ENCODE assay signal across 8 cellular contexts in the genomic region with DNA sequence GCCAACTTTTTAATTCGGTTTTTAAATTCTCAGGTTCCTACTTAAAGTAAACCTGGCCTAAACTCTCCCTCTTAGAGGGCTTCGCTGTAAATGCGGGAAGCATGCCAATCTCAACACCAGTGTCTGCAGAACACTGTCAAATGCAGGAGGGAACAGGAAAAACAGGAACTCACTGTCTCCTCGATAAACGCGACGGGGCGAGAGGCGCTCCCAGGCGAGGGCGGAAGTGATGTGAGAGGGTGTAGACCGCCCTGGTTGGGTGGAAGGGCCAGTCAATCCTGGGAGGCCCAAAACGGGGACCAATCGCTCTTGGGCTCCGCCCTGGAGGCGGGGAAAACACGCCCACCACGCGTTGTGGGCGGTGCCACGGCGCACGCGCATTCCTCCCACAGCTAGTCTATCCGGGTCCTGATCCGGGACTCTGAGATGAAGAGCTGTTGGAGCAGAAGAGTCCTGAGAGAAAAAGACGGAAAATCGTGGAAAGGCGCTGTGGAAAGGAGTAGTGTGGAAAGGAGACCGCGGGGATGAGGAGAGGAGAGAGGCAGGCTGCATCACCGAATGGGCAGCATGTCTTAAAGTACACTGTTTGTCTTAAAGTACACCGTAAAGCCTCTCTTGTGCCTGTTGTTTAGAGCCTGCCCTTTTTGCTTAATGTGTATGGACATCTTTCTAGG. TPM values are rescaled to one million over a fixed set of nuclear protein-coding genes. Genes with fewer than 3 reads are reported as not detected.
DNase-seq lines count a peak whose midpoint lies in the region; ATAC-seq and TF ChIP-seq lines count a peak whose summit lies in the region.

No MANE protein-coding gene starts in this region.

- peak overlapping the region; percentile 78 for H3K4me2 ChIP-seq in hepatocyte

- peak overlapping the region; percentile 65 for H3K4me3 ChIP-seq in astrocyte of the spinal cord (ENCODE audit: low read depth, low read length)
- peak overlapping the region; percentile 24 for H3K4me3 ChIP-seq in hepatocyte
- H3K4me3 ChIP-seq in rectal smooth muscle tissue (ENCODE audit: low read length): peak overlapping the region; percentile 86
- peak overlapping the region; percentile 45 to 53 for H3K4me3 ChIP-seq in aorta (ENCODE audit: low read length in 2 of 2)

- 19% methylated on average over 33 of the region's 33 CpGs for WGBS in hepatocyte (ENCODE audit: low lambda C conversion rate, missing lambda C conversion rate)
- 1 to 5% methylated on average over 33 of the region's 33 CpGs for WGBS in aorta, 2 donors

- H3K9me3 ChIP-seq in hepatocyte (ENCODE audit: low read depth) (no peaks in the 10 kb centered on the region), aorta (ENCODE audit: control insufficient read depth, low read length) (no peaks in the 10 kb centered on the region)

- H3K79me2 ChIP-seq in hepatocyte: no peaks in the 10 kb centered on the region

- H3K9ac ChIP-seq in rectal smooth muscle tissue (ENCODE audit: low read length): peak overlapping the region; percentile 81

- H3K4me1 ChIP-seq in hepatocyte (ENCODE audit: insufficient read depth) (no peaks in the 10 kb centered on the region), rectal smooth muscle tissue (ENCODE audit: control insufficient read depth, insufficient read depth, low read length) (peaks cover 3% of the 10 kb centered on the region), aorta (ENCODE audit: control insufficient read depth in 1 of 2, insufficient read depth in 2 of 2, low read length in 2 of 2) (peaks cover 0 to 5% of the 10 kb centered on the region in 2 donors)

- intact Hi-C loops in aorta (cut with DNase I): loop anchor here (2.0 kb wide), 2 partner anchors 76 to 80 kb away; no protein-coding TSS in a partner anchor

- H4K20me1 ChIP-seq in hepatocyte (ENCODE audit: insufficient read depth, poor library complexity, severe bottlenecking): no peaks in the 10 kb centered on the region

- peak overlapping the region; percentile 61 for H2AFZ ChIP-seq in hepatocyte

- ATAC-seq in GM18511 (IDR thresholded peaks at IDR 0.05; ENCODE audit: unreplicated experiment) (peak; percentile 100), HG03025 (IDR thresholded peaks at IDR 0.05; ENCODE audit: low FRiP score, unreplicated experiment) (peak; percentile 98), aorta (ENCODE audit: low FRiP score) (peak; percentile 100)

- in situ Hi-C loops in astrocyte of the spinal cord (cut with HindIII; ENCODE audit: low sequenced_read_pairs): no loop called here

- DNase-seq in NCI-H2029 treated with DMSO at 0.1 percent for 48 hours (lab: John Stamatoyannopoulos, UW): peak; percentile 78
- peak; percentile 96 for DNase-seq in T1000 (lab: John Stamatoyannopoulos, UW)
- peak; percentile 97 for DNase-seq in astrocyte of the spinal cord (ENCODE audit: low read depth, low spot score)
- peak; percentile 97 for DNase-seq in hepatocyte (ENCODE audit: low spot score)
- DNase-seq in aorta: peak; percentile 98 to 99

- no peaks in the 10 kb centered on the region for H3K9me2 ChIP-seq in hepatocyte (replicated peaks; ENCODE audit: insufficient read depth)

- H3K27me3 ChIP-seq in hepatocyte (no peaks in the 10 kb centered on the region), rectal smooth muscle tissue (ENCODE audit: control insufficient read depth, insufficient read depth, low read length) (no peaks in the 10 kb centered on the region), aorta (ENCODE audit: control insufficient read depth in 1 of 2, insufficient read depth in 2 of 2, low read length in 1 of 2) (no peaks in the 10 kb centered on the region)

- H3K36me3 ChIP-seq in hepatocyte (replicated peaks; ENCODE audit: insufficient read depth, low read depth): no peaks in the 10 kb centered on the region
- H3K36me3 ChIP-seq in rectal smooth muscle tissue (ENCODE audit: control insufficient read depth, insufficient read depth, low read length): no peaks in the 10 kb centered on the region
- H3K36me3 ChIP-seq in aorta (ENCODE audit: control insufficient read depth in 1 of 2, insufficient read depth in 2 of 2, low read length in 1 of 2): no peaks in the 10 kb centered on the region

- TF ChIP-seq CTCF in astrocyte of the spinal cord (IDR thresholded peaks at IDR 0.05; ENCODE audit: low read depth, low read length): no peak
- TF ChIP-seq CTCF in hepatocyte (IDR thresholded peaks at IDR 0.05; ENCODE audit: poor library complexity): no peak

- H3K27ac ChIP-seq in hepatocyte: peak overlapping the region; percentile 82
- peak overlapping the region; percentile 80 for H3K27ac ChIP-seq in rectal smooth muscle tissue (ENCODE audit: low read depth, low read length)
- peak overlapping the region in 1 of 2 donors; percentile 14 for H3K27ac ChIP-seq in aorta (ENCODE audit: low read depth in 1 of 2, low read length in 2 of 2)

RNA-seq across cellular contexts. Expression of gene SLC28A2, which starts 27.1 kb away (rescaled TPM):
- total RNA-seq in hepatocyte: 1.5 and 1.8 TPM in 2 replicates
- 0.29 and 1.5 TPM in 2 replicates for polyA plus RNA-seq in hepatocyte
- total RNA-seq in aorta: not detected
- polyA plus RNA-seq in aorta: 1 to 10 TPM in 1 of 2 donors, not detected in 1; 2.0 TPM

Comparison
In these comparisons a context has a peak if more than half of its experiments do, and no peak if none do; other contexts are left out.
1. H3K4me3 ChIP-seq: peak in every context shown above with its lines; median percentile 86 in rectal smooth muscle tissue; 65 in astrocyte of the spinal cord; 49 in aorta; 24 in hepatocyte.